ENCODE assay signal across 22 cellular contexts in genomic region chr3:111084911-111085310, GRCh38. TPM values are rescaled to one million over a fixed set of nuclear protein-coding genes. Genes with fewer than 3 reads are reported as not detected.
DNase-seq lines count a peak whose midpoint lies in the region; ATAC-seq and TF ChIP-seq lines count a peak whose summit lies in the region.
"Had no signal": no experiment of that assay in that cellular context is flagged by ENCODE, and none has a peak within 500 bp of the region (broad histone marks: within the 10 kb centered on the region; RNA-seq: fewer than 3 reads in every experiment).

No MANE protein-coding gene starts in this region.

- H4K91ac ChIP-seq in trophoblast cell (ENCODE audit: low read depth, low read length) = no peak overlapping the region

- H3K4me2 ChIP-seq in DND-41 (ENCODE audit: insufficient read depth, low read length) = no peak overlapping the region
- no peak overlapping the region for H3K4me2 ChIP-seq in trophoblast cell (ENCODE audit: low read length)
- H3K4me2 ChIP-seq: BLaER1 had no signal

- H3K36me3 Mint-ChIP-seq in WTC11 = no peaks in the 10 kb centered on the region
- H3K36me3 Mint-ChIP-seq: CD4-positive, CD25-positive, alpha-beta regulatory T cell had no signal

- H3K23ac ChIP-seq in trophoblast cell (ENCODE audit: low read length) = no peak overlapping the region

- ATAC-seq in DND-41 (ENCODE audit: insufficient read depth, low read depth) = 0 out of 3 replicates have a peak, but pooled peaks have one; percentile 27
- no peak for ATAC-seq in WTC11
- peak; percentile 80 for ATAC-seq in left lobe of liver
- no peak for ATAC-seq in GM21528 (IDR thresholded peaks at IDR 0.05; ENCODE audit: low FRiP score, unreplicated experiment)

- H3K27ac ChIP-seq in DND-41 (ENCODE audit: low read length) = peak overlapping the region; percentile 3
- H3K27ac ChIP-seq in trophoblast cell (ENCODE audit: low read depth, low read length) = no peak overlapping the region
- H3K27ac ChIP-seq: BLaER1, SK-N-MC had no signal

- H3K27me3 ChIP-seq in DND-41 (ENCODE audit: insufficient read depth, low read length, poor library complexity) = no peaks in the 10 kb centered on the region
- H3K27me3 ChIP-seq in trophoblast cell (ENCODE audit: insufficient read depth, low read length) = no peaks in the 10 kb centered on the region
- H3K27me3 ChIP-seq: BLaER1 had no signal

- no peak overlapping the region for H3K4me3 Mint-ChIP-seq in WTC11
- H3K4me3 Mint-ChIP-seq: CD4-positive, CD25-positive, alpha-beta regulatory T cell had no signal

- no peak overlapping the region for H2BK5ac ChIP-seq in trophoblast cell (ENCODE audit: low read depth, low read length, poor library complexity)

- DNase-seq in DND-41 (no peak), WTC11 (ENCODE audit: low spot score) (no peak), left lobe of liver (ENCODE audit: low spot score) (no peak), trophoblast cell (no peak), foreskin melanocyte (no peak), T1000 (lab: John Stamatoyannopoulos, UW) (no peak)
- DNase-seq: CD4-positive, CD25-positive, alpha-beta regulatory T cell; DMS153; HCEC 1CT; NCI-H1092; NCI-H1417 treated with DMSO at 0.1 percent for 48 hours; NCI-H187; NCI-H2081 treated with DMSO at 0.1 percent for 48 hours; NCI-H2171; NCI-H345; NCI-H510A treated with DMSO at 0.1 percent for 48 hours; NCI-H774; SIG-M5 had no signal

- no peak overlapping the region for H4K12ac ChIP-seq in trophoblast cell (ENCODE audit: low read depth, low read length)

- POLR2A ChIA-PET in WTC11 (lab: Charles Lee) = no interaction called here

- H2AK5ac ChIP-seq in trophoblast cell (ENCODE audit: low read length) = no peak overlapping the region

- peaks cover 98% of the 10 kb centered on the region for H3K79me2 ChIP-seq in DND-41 (ENCODE audit: insufficient read depth, low read length)
- H3K79me2 ChIP-seq in trophoblast cell (ENCODE audit: control insufficient read depth, insufficient read depth, low read length, poor library complexity) = peaks cover 5% of the 10 kb centered on the region

- peaks cover 22% of the 10 kb centered on the region for H3K4me1 Mint-ChIP-seq in WTC11
- H3K4me1 Mint-ChIP-seq: CD4-positive, CD25-positive, alpha-beta regulatory T cell had no signal

- peak overlapping the region; percentile 14 for H3K4ac ChIP-seq in trophoblast cell (ENCODE audit: low read depth, low read length)

- no peak overlapping the region for H3K18ac ChIP-seq in trophoblast cell (ENCODE audit: low read length)

- H2AFZ ChIP-seq in DND-41 (ENCODE audit: low read depth, low read length) (no peak overlapping the region), trophoblast cell (ENCODE audit: insufficient read depth, low read length, poor library complexity) (no peak overlapping the region)

- H3K27ac Mint-ChIP-seq in WTC11 = no peak overlapping the region
- H3K27ac Mint-ChIP-seq: CD4-positive, CD25-positive, alpha-beta regulatory T cell had no signal

- H2BK12ac ChIP-seq in trophoblast cell (ENCODE audit: low read length) = no peak overlapping the region

- TF ChIP-seq CTCF in DND-41 (IDR thresholded peaks at IDR 0.05; ENCODE audit: borderline replicate concordance, extremely low read depth, low read length, poor library complexity, severe bottlenecking) = no peak
- TF ChIP-seq CTCF in WTC11 (IDR thresholded peaks at IDR 0.05) = no peak

- H4K20me1 ChIP-seq in DND-41 (ENCODE audit: insufficient read depth, low read length) = peaks cover 19% of the 10 kb centered on the region; the same call in 1 of the 2 replicates
- H4K20me1 ChIP-seq: BLaER1 had no signal

- no peak overlapping the region for H3K4me3 ChIP-seq in DND-41 (ENCODE audit: low read depth in 1 of 2, low read length in 2 of 2)
- H3K4me3 ChIP-seq in trophoblast cell (ENCODE audit: low read depth, low read length) = no peak overlapping the region
- H3K4me3 ChIP-seq: BLaER1, SK-N-MC had no signal

- H3K4me1 ChIP-seq in DND-41 (ENCODE audit: insufficient read depth, low read length) (peaks cover 61% of the 10 kb centered on the region), trophoblast cell (ENCODE audit: control insufficient read depth in 1 of 2, insufficient read depth in 2 of 2, low read length in 2 of 2) (peaks cover 0 to 3% of the 10 kb centered on the region in 2 experiments)
- H3K4me1 ChIP-seq: BLaER1 had no signal

- H3K27me3 Mint-ChIP-seq in WTC11 (ENCODE audit: low read depth) = no peaks in the 10 kb centered on the region

- no peak overlapping the region for H4K8ac ChIP-seq in trophoblast cell (ENCODE audit: low read depth, low read length)

- H3K36me3 ChIP-seq in DND-41 (ENCODE audit: insufficient read depth, low read length) (no peaks in the 10 kb centered on the region), trophoblast cell (ENCODE audit: control insufficient read depth in 1 of 2, insufficient read depth in 2 of 2, low read length in 2 of 2) (peaks cover 0 to 4% of the 10 kb centered on the region in 2 experiments)
- H3K36me3 ChIP-seq: BLaER1 had no signal

- H3K9me3 ChIP-seq in DND-41 (ENCODE audit: insufficient read depth, low read length, severe bottlenecking) = no peaks in the 10 kb centered on the region
- H3K9me3 ChIP-seq in trophoblast cell (ENCODE audit: insufficient read depth, low read depth, low read length) = no peaks in the 10 kb centered on the region
- H3K9me3 ChIP-seq: BLaER1 had no signal

- WGBS in trophoblast cell (ENCODE audit: extremely low coverage, insufficient coverage, insufficient read length) = no CpG with 5 or more reads among the region's 2 CpGs

- H2BK120ac ChIP-seq in trophoblast cell (ENCODE audit: insufficient read depth, low read length, poor library complexity) = no peak overlapping the region

- no peak overlapping the region for H3K9ac ChIP-seq in DND-41 (ENCODE audit: low read depth, low read length)
- no peak overlapping the region for H3K9ac ChIP-seq in trophoblast cell (ENCODE audit: low read length)
- H3K9ac ChIP-seq: BLaER1 had no signal

- no peaks in the 10 kb centered on the region for H3K9me3 Mint-ChIP-seq in WTC11
- H3K9me3 Mint-ChIP-seq: CD4-positive, CD25-positive, alpha-beta regulatory T cell had no signal

- peaks cover 3% of the 10 kb centered on the region for H3K79me1 ChIP-seq in trophoblast cell (ENCODE audit: low read length)

- CTCF ChIA-PET in WTC11 (lab: Charles Lee) = no interaction called here

- H3K14ac ChIP-seq in trophoblast cell (ENCODE audit: low read length) = no peak overlapping the region

TF ChIP-seq in WTC11, 78 proteins besides CTCF, POLR2A, EP300 and RAD21:
- TF ChIP-seq, protein P1, sequence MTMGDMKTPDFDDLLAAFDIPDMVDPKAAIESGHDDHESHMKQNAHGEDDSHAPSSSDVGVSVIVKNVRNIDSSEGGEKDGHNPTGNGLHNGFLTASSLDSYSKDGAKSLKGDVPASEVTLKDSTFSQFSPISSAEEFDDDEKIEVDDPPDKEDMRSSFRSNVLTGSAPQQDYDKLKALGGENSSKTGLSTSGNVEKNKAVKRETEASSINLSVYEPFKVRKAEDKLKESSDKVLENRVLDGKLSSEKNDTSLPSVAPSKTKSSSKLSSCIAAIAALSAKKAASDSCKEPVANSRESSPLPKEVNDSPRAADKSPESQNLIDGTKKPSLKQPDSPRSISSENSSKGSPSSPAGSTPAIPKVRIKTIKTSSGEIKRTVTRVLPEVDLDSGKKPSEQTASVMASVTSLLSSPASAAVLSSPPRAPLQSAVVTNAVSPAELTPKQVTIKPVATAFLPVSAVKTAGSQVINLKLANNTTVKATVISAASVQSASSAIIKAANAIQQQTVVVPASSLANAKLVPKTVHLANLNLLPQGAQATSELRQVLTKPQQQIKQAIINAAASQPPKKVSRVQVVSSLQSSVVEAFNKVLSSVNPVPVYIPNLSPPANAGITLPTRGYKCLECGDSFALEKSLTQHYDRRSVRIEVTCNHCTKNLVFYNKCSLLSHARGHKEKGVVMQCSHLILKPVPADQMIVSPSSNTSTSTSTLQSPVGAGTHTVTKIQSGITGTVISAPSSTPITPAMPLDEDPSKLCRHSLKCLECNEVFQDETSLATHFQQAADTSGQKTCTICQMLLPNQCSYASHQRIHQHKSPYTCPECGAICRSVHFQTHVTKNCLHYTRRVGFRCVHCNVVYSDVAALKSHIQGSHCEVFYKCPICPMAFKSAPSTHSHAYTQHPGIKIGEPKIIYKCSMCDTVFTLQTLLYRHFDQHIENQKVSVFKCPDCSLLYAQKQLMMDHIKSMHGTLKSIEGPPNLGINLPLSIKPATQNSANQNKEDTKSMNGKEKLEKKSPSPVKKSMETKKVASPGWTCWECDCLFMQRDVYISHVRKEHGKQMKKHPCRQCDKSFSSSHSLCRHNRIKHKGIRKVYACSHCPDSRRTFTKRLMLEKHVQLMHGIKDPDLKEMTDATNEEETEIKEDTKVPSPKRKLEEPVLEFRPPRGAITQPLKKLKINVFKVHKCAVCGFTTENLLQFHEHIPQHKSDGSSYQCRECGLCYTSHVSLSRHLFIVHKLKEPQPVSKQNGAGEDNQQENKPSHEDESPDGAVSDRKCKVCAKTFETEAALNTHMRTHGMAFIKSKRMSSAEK (CRISPR knock-in tag; IDR thresholded peaks at IDR 0.05; ENCODE audit: borderline replicate concordance) = no peak
- no peak for TF ChIP-seq MAX (CRISPR knock-in tag; IDR thresholded peaks at IDR 0.05)
- TF ChIP-seq, protein P2, sequence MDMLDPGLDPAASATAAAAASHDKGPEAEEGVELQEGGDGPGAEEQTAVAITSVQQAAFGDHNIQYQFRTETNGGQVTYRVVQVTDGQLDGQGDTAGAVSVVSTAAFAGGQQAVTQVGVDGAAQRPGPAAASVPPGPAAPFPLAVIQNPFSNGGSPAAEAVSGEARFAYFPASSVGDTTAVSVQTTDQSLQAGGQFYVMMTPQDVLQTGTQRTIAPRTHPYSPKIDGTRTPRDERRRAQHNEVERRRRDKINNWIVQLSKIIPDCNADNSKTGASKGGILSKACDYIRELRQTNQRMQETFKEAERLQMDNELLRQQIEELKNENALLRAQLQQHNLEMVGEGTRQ (CRISPR knock-in tag; IDR thresholded peaks at IDR 0.05) = peak; percentile 26; the same call in 1 of the 2 replicates

RNA-seq across cellular contexts. Expression of gene NECTIN3, which starts 13.3 kb away (rescaled TPM):
- total RNA-seq in WTC11 (2021) = 19.9 to 24.8 TPM (median 23.0 TPM) in 3 replicates
- total RNA-seq in left lobe of liver = 25.2 TPM
- polyA plus RNA-seq in trophoblast cell (2013) = 202 and 213 TPM in 2 replicates
- total RNA-seq: G401 had no signal

Comparison
In these comparisons a context has a peak if more than half of its experiments do, and no peak if none do; other contexts are left out.
1. ATAC-seq: peak in DND-41 (single experiment) and left lobe of liver (single experiment); none in WTC11 (single experiment) and GM21528 (single experiment).